20 cellular contexts compared by ENCODE assay signal in genomic region chr16:59463776-59464175, GRCh38.
A peak's percentile ranks its signal among the peaks of the same experiment; 100 is the strongest.
DNase-seq lines count a peak whose midpoint lies in the region; ATAC-seq, FAIRE-seq and TF ChIP-seq lines count a peak whose summit lies in the region.
"Had no signal": no experiment of that assay in that cellular context is flagged by ENCODE, and none has a peak within 500 bp of the region (broad histone marks: within the 10 kb centered on the region; RNA-seq: fewer than 3 reads in every experiment).

No MANE protein-coding gene starts in this region.

- FAIRE-seq in A549 (lab: Jason Lieb, UNC) (peak; percentile 7), astrocyte (lab: Jason Lieb, UNC) (no peak)

- TF ChIP-seq EP300 in A549 (IDR thresholded peaks at IDR 0.05) = no peak

- H3K9me3 ChIP-seq in A549 (no peaks in the 10 kb centered on the region), astrocyte (ENCODE audit: insufficient read depth, low read depth, low read length) (no peaks in the 10 kb centered on the region), fibroblast of lung (ENCODE audit: control insufficient read depth, insufficient read depth, low read depth, low read length) (no peaks in the 10 kb centered on the region), GM23248 (ENCODE audit: low read depth) (no peaks in the 10 kb centered on the region)
- no peaks in the 10 kb centered on the region for H3K9me3 ChIP-seq in CD8-positive, alpha-beta memory T cell (ENCODE audit: low read length)
- H3K9me3 ChIP-seq: BE2C, Peyer's patch had no signal

- TF ChIP-seq CTCF in A549 (IDR thresholded peaks at IDR 0.05) (no peak), astrocyte (IDR thresholded peaks at IDR 0.05; ENCODE audit: insufficient read depth, low read depth, low read length) (no peak), fibroblast of lung (conservative IDR thresholded peaks at IDR 0.05 in 1 of 2, IDR thresholded peaks at IDR 0.05 in 1 of 2; ENCODE audit: low read depth in 1 of 2, low read length in 2 of 2) (no peak)

- peaks cover 15% of the 10 kb centered on the region for H3K4me1 ChIP-seq in A549
- H3K4me1 ChIP-seq in astrocyte (ENCODE audit: insufficient read depth, low read length) = no peaks in the 10 kb centered on the region
- no peaks in the 10 kb centered on the region for H3K4me1 ChIP-seq in fibroblast of lung (ENCODE audit: control insufficient read depth, extremely low read depth, insufficient read depth, low read length)
- no peaks in the 10 kb centered on the region for H3K4me1 ChIP-seq in GM23248 (ENCODE audit: insufficient read depth)
- H3K4me1 ChIP-seq in CD8-positive, alpha-beta memory T cell (ENCODE audit: insufficient read depth, low read length) = no peaks in the 10 kb centered on the region
- H3K4me1 ChIP-seq: BE2C, Peyer's patch had no signal

- H3K27me3 ChIP-seq in astrocyte (ENCODE audit: insufficient read depth, low read length) (no peaks in the 10 kb centered on the region), fibroblast of lung (ENCODE audit: control insufficient read depth, insufficient read depth, low read length) (no peaks in the 10 kb centered on the region), GM23248 (replicated peaks; ENCODE audit: insufficient read depth) (no peaks in the 10 kb centered on the region)
- no peaks in the 10 kb centered on the region for H3K27me3 ChIP-seq in CD8-positive, alpha-beta memory T cell (ENCODE audit: insufficient read depth, low read length, poor library complexity, severe bottlenecking)
- H3K27me3 ChIP-seq: BE2C, MG63, Peyer's patch had no signal

- H3K4me3 Mint-ChIP-seq in astrocyte (ENCODE audit: unreplicated experiment) = no peak overlapping the region
- no peak overlapping the region for H3K4me3 Mint-ChIP-seq in CD8-positive, alpha-beta memory T cell
- H3K4me3 Mint-ChIP-seq: CD4-positive, alpha-beta T cell; H9 had no signal

- no peaks in the 10 kb centered on the region for H3K4me1 Mint-ChIP-seq in astrocyte (ENCODE audit: low read depth, unreplicated experiment)
- H3K4me1 Mint-ChIP-seq in CD8-positive, alpha-beta memory T cell = no peaks in the 10 kb centered on the region
- H3K4me1 Mint-ChIP-seq: H9 had no signal

- no peak overlapping the region for H3K9ac ChIP-seq in astrocyte (ENCODE audit: low read length)
- no peak overlapping the region for H3K9ac ChIP-seq in fibroblast of lung (ENCODE audit: insufficient read depth, low read length)
- no peak overlapping the region for H3K9ac ChIP-seq in GM23248
- H3K9ac ChIP-seq: KMS-11 had no signal

- H4K20me1 ChIP-seq in astrocyte (ENCODE audit: insufficient read depth, low read length) (no peaks in the 10 kb centered on the region), fibroblast of lung (ENCODE audit: control insufficient read depth, extremely low read depth, insufficient read depth, low read length) (no peaks in the 10 kb centered on the region), GM23248 (ENCODE audit: insufficient read depth) (no peaks in the 10 kb centered on the region)

- H3K27ac Mint-ChIP-seq in astrocyte (ENCODE audit: unreplicated experiment) = no peak overlapping the region
- H3K27ac Mint-ChIP-seq in CD8-positive, alpha-beta memory T cell = no peak overlapping the region
- H3K27ac Mint-ChIP-seq: CD4-positive, alpha-beta T cell; H9 had no signal

- H3K9me2 ChIP-seq in GM23248 (ENCODE audit: insufficient read depth) = no peaks in the 10 kb centered on the region

- H2AFZ ChIP-seq in astrocyte (ENCODE audit: low read depth, low read length) (no peak overlapping the region), fibroblast of lung (ENCODE audit: low read length) (no peak overlapping the region), GM23248 (no peak overlapping the region)

- TF ChIP-seq RAD21 in A549 (conservative IDR thresholded peaks at IDR 0.05 in 1 of 2, IDR thresholded peaks at IDR 0.05 in 1 of 2) = no peak

- ATAC-seq in A549 = no peak
- ATAC-seq in HG02798 (IDR thresholded peaks at IDR 0.05; ENCODE audit: poor library complexity, unreplicated experiment) = no peak

- H3F3A ChIP-seq in GM23248 (ENCODE audit: insufficient read depth) = no peaks in the 10 kb centered on the region

- H3K36me3 Mint-ChIP-seq in astrocyte (ENCODE audit: low read depth, unreplicated experiment) = no peaks in the 10 kb centered on the region
- no peaks in the 10 kb centered on the region for H3K36me3 Mint-ChIP-seq in CD8-positive, alpha-beta memory T cell

- H3K27ac ChIP-seq in A549 (no peak overlapping the region; a peak in 1 of 6 replicates), astrocyte (ENCODE audit: low read depth, low read length) (peak overlapping the region; percentile 14), fibroblast of lung (ENCODE audit: insufficient read depth, low read length) (no peak overlapping the region), GM23248 (no peak overlapping the region)
- H3K27ac ChIP-seq in CD8-positive, alpha-beta memory T cell (ENCODE audit: low read depth, low read length) = no peak overlapping the region
- H3K27ac ChIP-seq: KMS-11, Peyer's patch, SK-N-MC had no signal

- H3K4me2 ChIP-seq in A549 (peak overlapping the region; percentile 38; the same call in 2 of the 3 replicates), astrocyte (ENCODE audit: low read length) (no peak overlapping the region), fibroblast of lung (ENCODE audit: extremely low read depth, insufficient read depth, low read length) (no peak overlapping the region), GM23248 (ENCODE audit: unreplicated experiment) (no peak overlapping the region)
- H3K4me2 ChIP-seq: KMS-11 had no signal

- in situ Hi-C loops in GM23248 (cut with MboI) = no loop called here

- no peaks in the 10 kb centered on the region for H3K79me2 ChIP-seq in astrocyte (ENCODE audit: insufficient read depth, low read length)
- H3K79me2 ChIP-seq in fibroblast of lung (ENCODE audit: control insufficient read depth, insufficient read depth, low read length) = no peaks in the 10 kb centered on the region
- H3K79me2 ChIP-seq in GM23248 (ENCODE audit: insufficient read depth) = no peaks in the 10 kb centered on the region

- peak in 1 of 2 experiments; percentile 2 for DNase-seq in A549 (ENCODE audit: low read depth in 1 of 2, low spot score in 1 of 2)
- DNase-seq in HS-5 (ENCODE audit: low read depth) = peak; percentile 36
- peak; percentile 38 for DNase-seq in astrocyte (ENCODE audit: low read depth)
- DNase-seq in fibroblast of lung (ENCODE audit: low read depth in 2 of 2) = peak; percentile 29 to 49
- DNase-seq in GM23248 = no peak
- no peak for DNase-seq in CD8-positive, alpha-beta memory T cell
- DNase-seq in NCI-H128 (lab: John Stamatoyannopoulos, UW; ENCODE audit: unreplicated experiment) = no peak
- DNase-seq: 8988T; BE2C; CD4-positive, alpha-beta T cell; H9; MG63; NCI-H1048; NCI-H146; NCI-H2081; Peyer's patch; SHP77 had no signal

- H3K36me3 ChIP-seq in astrocyte (ENCODE audit: insufficient read depth, low read length) = no peaks in the 10 kb centered on the region
- H3K36me3 ChIP-seq in fibroblast of lung (ENCODE audit: control insufficient read depth, insufficient read depth, low read length) = no peaks in the 10 kb centered on the region
- H3K36me3 ChIP-seq in GM23248 (ENCODE audit: low read depth) = no peaks in the 10 kb centered on the region
- H3K36me3 ChIP-seq in CD8-positive, alpha-beta memory T cell (ENCODE audit: insufficient read depth, low read length) = no peaks in the 10 kb centered on the region
- H3K36me3 ChIP-seq: BE2C, MG63, Peyer's patch had no signal

- POLR2A ChIA-PET in A549 (lab: Yijun Ruan, JAX) = no interaction called here
- POLR2A ChIA-PET in CD8-positive, alpha-beta memory T cell (lab: Charles Lee) = no interaction called here

- H3K9me3 Mint-ChIP-seq in astrocyte (ENCODE audit: unreplicated experiment) = no peaks in the 10 kb centered on the region
- peaks cover 6 to 36% (median 9%) of the 10 kb centered on the region in 5 donors for H3K9me3 Mint-ChIP-seq in CD8-positive, alpha-beta memory T cell
- H3K9me3 Mint-ChIP-seq: H9 had no signal

- no peak overlapping the region for H3K4me3 ChIP-seq in A549
- no peak overlapping the region for H3K4me3 ChIP-seq in astrocyte (ENCODE audit: insufficient read depth, low read depth, low read length)
- H3K4me3 ChIP-seq in fibroblast of lung (replicated peaks in 1 of 4; ENCODE audit: control extremely low read depth in 1 of 4, insufficient read depth in 1 of 4, low read depth in 3 of 4, low read length in 4 of 4) = no peak overlapping the region
- no peak overlapping the region for H3K4me3 ChIP-seq in GM23248
- H3K4me3 ChIP-seq in CD8-positive, alpha-beta memory T cell (ENCODE audit: low read length) = no peak overlapping the region
- H3K4me3 ChIP-seq: MG63, Peyer's patch, SK-N-MC had no signal

- CTCF ChIA-PET in A549 (lab: Yijun Ruan, JAX) = no interaction called here
- CTCF ChIA-PET in CD8-positive, alpha-beta memory T cell (lab: Charles Lee) = no interaction called here

- H3K27me3 Mint-ChIP-seq in astrocyte (ENCODE audit: low read depth, unreplicated experiment) = no peaks in the 10 kb centered on the region
- no peaks in the 10 kb centered on the region for H3K27me3 Mint-ChIP-seq in CD8-positive, alpha-beta memory T cell
- H3K27me3 Mint-ChIP-seq: CD4-positive, alpha-beta T cell had no signal

- no peak for TF ChIP-seq POLR2A in A549 (IDR thresholded peaks at IDR 0.05; ENCODE audit: low read length)

TF ChIP-seq in A549, 52 proteins besides CTCF, POLR2A, EP300 and RAD21:
- TF ChIP-seq POLR2AphosphoS2 (conservative IDR thresholded peaks at IDR 0.05; ENCODE audit: low read length) (no peak), FOSL2 (IDR thresholded peaks at IDR 0.05) (no peak), FOSL2 (CRISPR knock-in tag; IDR thresholded peaks at IDR 0.05) (peak; percentile 65)
TF ChIP-seq in A549: peak in this region for 1.

Comparison
In these comparisons a context has a peak if more than half of its experiments do, and no peak if none do; other contexts are left out.
1. DNase-seq: peak in HS-5 (single experiment), astrocyte (single experiment) and fibroblast of lung (2 of 2); none in GM23248 (single experiment), CD8-positive, alpha-beta memory T cell (0 of 5) and NCI-H128 (single experiment).